1 cellular context compared by ENCODE assay signal in genomic region chr19:13899912-13900584, GRCh38.
TF ChIP-seq lines count a peak whose summit lies in the region.

No MANE protein-coding gene starts in this region.

TF ChIP-seq in IMR-90, 13 proteins besides CTCF, POLR2A, EP300 and RAD21:
- TF ChIP-seq, protein P1, sequence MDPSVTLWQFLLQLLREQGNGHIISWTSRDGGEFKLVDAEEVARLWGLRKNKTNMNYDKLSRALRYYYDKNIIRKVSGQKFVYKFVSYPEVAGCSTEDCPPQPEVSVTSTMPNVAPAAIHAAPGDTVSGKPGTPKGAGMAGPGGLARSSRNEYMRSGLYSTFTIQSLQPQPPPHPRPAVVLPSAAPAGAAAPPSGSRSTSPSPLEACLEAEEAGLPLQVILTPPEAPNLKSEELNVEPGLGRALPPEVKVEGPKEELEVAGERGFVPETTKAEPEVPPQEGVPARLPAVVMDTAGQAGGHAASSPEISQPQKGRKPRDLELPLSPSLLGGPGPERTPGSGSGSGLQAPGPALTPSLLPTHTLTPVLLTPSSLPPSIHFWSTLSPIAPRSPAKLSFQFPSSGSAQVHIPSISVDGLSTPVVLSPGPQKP (IDR thresholded peaks at IDR 0.05; ENCODE audit: borderline replicate concordance, low read depth, low read length): no peak
- TF ChIP-seq FOS (IDR thresholded peaks at IDR 0.05; ENCODE audit: low read depth, low read length): no peak
- TF ChIP-seq MAZ (IDR thresholded peaks at IDR 0.05; ENCODE audit: borderline replicate concordance, low read depth, low read length): no peak
- TF ChIP-seq BHLHE40 (IDR thresholded peaks at IDR 0.05; ENCODE audit: low read depth, low read length): no peak
- TF ChIP-seq RFX5 (IDR thresholded peaks at IDR 0.05; ENCODE audit: low read depth, low read length): no peak
- TF ChIP-seq MXI1 (IDR thresholded peaks at IDR 0.05; ENCODE audit: borderline replicate concordance, low read depth, low read length): no peak
- no peak for TF ChIP-seq CEBPB (IDR thresholded peaks at IDR 0.05; ENCODE audit: low read depth, low read length)
- TF ChIP-seq RCOR1 (IDR thresholded peaks at IDR 0.05; ENCODE audit: insufficient replicate concordance, low read length): no peak
- TF ChIP-seq NFE2L2 (IDR thresholded peaks at IDR 0.05; ENCODE audit: low read depth, low read length): no peak
- TF ChIP-seq CHD1 (IDR thresholded peaks at IDR 0.05; ENCODE audit: low read depth, low read length): no peak
- TF ChIP-seq MAFK (IDR thresholded peaks at IDR 0.05; ENCODE audit: low read depth, low read length): no peak
- TF ChIP-seq SMC3 (IDR thresholded peaks at IDR 0.05; ENCODE audit: low read depth, low read length): no peak
- TF ChIP-seq USF2 (IDR thresholded peaks at IDR 0.05; ENCODE audit: low read depth, low read length): no peak
